Comparison of ENCODE assay signal across 1 cellular context in the genomic region with DNA sequence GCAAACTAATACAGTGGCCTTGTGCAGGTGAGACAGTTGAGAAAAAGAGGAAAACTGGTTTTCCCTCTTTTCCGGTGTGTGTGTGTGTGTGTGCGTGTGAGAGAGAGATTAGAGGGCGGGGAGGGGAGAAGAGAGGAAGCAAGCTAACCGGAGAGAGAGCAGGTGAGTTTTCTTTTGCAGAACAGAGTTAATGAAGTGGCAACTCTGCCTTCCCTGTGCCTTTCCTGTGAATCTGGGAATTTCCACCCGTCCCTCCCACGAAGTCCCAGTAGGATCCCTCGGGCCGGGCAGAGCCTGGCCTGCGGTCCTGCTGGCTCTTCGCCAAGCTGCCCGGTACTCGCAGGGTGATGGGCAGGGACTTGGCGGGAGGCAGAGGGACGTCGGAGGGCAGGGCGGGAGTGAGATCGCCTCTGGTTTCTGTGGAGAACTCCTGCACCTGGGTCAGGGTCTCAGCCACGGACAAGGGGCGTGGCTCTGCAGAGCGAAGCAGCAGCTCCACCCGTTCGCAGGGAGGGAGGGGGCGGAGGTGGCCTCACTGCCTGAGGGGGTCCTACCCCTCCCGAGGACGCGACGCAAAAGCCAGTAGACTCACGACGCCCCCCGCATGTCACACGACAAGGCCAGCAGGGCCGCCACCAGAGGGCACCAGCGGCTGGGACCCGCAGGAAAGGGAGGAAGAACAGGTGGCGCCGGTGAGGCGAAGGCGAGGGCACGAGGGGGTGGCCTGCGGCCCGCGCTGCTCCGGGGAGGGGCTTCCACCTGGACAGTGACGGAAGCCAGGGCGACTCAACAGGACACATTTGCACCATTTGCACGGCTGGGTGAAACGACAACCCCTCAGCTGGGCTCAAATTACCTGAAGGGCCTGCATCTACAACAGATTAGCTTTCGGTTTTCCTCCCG.
TF ChIP-seq lines count a peak whose summit lies in the region.

No MANE protein-coding gene starts in this region.

TF ChIP-seq in HEK293, 187 proteins besides CTCF, POLR2A, EP300 and RAD21 (continued from another document):
- TF ChIP-seq, protein P1, sequence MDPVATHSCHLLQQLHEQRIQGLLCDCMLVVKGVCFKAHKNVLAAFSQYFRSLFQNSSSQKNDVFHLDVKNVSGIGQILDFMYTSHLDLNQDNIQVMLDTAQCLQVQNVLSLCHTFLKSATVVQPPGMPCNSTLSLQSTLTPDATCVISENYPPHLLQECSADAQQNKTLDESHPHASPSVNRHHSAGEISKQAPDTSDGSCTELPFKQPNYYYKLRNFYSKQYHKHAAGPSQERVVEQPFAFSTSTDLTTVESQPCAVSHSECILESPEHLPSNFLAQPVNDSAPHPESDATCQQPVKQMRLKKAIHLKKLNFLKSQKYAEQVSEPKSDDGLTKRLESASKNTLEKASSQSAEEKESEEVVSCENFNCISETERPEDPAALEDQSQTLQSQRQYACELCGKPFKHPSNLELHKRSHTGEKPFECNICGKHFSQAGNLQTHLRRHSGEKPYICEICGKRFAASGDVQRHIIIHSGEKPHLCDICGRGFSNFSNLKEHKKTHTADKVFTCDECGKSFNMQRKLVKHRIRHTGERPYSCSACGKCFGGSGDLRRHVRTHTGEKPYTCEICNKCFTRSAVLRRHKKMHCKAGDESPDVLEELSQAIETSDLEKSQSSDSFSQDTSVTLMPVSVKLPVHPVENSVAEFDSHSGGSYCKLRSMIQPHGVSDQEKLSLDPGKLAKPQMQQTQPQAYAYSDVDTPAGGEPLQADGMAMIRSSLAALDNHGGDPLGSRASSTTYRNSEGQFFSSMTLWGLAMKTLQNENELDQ (tag by site-specific recombination; IDR thresholded peaks at IDR 0.05; ENCODE audit: low read depth): no peak
- TF ChIP-seq, protein P2, sequence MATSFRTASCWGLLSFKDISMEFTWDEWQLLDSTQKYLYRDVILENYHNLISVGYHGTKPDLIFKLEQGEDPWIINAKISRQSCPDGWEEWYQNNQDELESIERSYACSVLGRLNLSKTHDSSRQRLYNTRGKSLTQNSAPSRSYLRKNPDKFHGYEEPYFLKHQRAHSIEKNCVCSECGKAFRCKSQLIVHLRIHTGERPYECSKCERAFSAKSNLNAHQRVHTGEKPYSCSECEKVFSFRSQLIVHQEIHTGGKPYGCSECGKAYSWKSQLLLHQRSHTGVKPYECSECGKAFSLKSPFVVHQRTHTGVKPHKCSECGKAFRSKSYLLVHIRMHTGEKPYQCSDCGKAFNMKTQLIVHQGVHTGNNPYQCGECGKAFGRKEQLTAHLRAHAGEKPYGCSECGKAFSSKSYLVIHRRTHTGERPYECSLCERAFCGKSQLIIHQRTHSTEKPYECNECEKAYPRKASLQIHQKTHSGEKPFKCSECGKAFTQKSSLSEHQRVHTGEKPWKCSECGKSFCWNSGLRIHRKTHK (tag by site-specific recombination; IDR thresholded peaks at IDR 0.05): no peak
- TF ChIP-seq KLF1 (tag by site-specific recombination; IDR thresholded peaks at IDR 0.05) (peak; percentile 75), ZBTB20 (tag by site-specific recombination; IDR thresholded peaks at IDR 0.05) (peak; percentile 33; the same call in 1 of the 2 replicates), ZNF37A (tag by site-specific recombination; IDR thresholded peaks at IDR 0.05) (no peak), ZNF274 (IDR thresholded peaks at IDR 0.05; ENCODE audit: low read length) (no peak), ZNF274 (tag by site-specific recombination; IDR thresholded peaks at IDR 0.05; ENCODE audit: borderline replicate concordance) (no peak), ZNF837 (tag by site-specific recombination; IDR thresholded peaks at IDR 0.05) (no peak), YY2 (tag by site-specific recombination; IDR thresholded peaks at IDR 0.05) (no peak), ZNF658 (tag by site-specific recombination; IDR thresholded peaks at IDR 0.05) (no peak), ZSCAN30 (tag by site-specific recombination; IDR thresholded peaks at IDR 0.05) (peak; percentile 45; the same call in 1 of the 2 replicates), ZNF112 (tag by site-specific recombination; IDR thresholded peaks at IDR 0.05) (no peak), ZNF223 (tag by site-specific recombination; IDR thresholded peaks at IDR 0.05) (no peak), ZNF555 (tag by site-specific recombination; conservative IDR thresholded peaks at IDR 0.05) (no peak), ZNF221 (tag by site-specific recombination; IDR thresholded peaks at IDR 0.05; ENCODE audit: borderline replicate concordance) (no peak), ZNF214 (tag by site-specific recombination; IDR thresholded peaks at IDR 0.05; ENCODE audit: borderline replicate concordance) (no peak), ZNF16 (tag by site-specific recombination; IDR thresholded peaks at IDR 0.05; ENCODE audit: low read depth) (no peak), ZNF624 (tag by site-specific recombination; IDR thresholded peaks at IDR 0.05) (no peak), EGR2 (tag by site-specific recombination; IDR thresholded peaks at IDR 0.05; ENCODE audit: low read depth) (no peak)
- TF ChIP-seq, protein P3, sequence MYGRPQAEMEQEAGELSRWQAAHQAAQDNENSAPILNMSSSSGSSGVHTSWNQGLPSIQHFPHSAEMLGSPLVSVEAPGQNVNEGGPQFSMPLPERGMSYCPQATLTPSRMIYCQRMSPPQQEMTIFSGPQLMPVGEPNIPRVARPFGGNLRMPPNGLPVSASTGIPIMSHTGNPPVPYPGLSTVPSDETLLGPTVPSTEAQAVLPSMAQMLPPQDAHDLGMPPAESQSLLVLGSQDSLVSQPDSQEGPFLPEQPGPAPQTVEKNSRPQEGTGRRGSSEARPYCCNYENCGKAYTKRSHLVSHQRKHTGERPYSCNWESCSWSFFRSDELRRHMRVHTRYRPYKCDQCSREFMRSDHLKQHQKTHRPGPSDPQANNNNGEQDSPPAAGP (tag by site-specific recombination; IDR thresholded peaks at IDR 0.05): no peak; the same call in 1 of the 2 replicates
- TF ChIP-seq, protein P4, sequence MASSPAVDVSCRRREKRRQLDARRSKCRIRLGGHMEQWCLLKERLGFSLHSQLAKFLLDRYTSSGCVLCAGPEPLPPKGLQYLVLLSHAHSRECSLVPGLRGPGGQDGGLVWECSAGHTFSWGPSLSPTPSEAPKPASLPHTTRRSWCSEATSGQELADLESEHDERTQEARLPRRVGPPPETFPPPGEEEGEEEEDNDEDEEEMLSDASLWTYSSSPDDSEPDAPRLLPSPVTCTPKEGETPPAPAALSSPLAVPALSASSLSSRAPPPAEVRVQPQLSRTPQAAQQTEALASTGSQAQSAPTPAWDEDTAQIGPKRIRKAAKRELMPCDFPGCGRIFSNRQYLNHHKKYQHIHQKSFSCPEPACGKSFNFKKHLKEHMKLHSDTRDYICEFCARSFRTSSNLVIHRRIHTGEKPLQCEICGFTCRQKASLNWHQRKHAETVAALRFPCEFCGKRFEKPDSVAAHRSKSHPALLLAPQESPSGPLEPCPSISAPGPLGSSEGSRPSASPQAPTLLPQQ (tag by site-specific recombination; IDR thresholded peaks at IDR 0.05): peak; percentile 74; the same call in 1 of the 2 replicates
- TF ChIP-seq, protein P5, sequence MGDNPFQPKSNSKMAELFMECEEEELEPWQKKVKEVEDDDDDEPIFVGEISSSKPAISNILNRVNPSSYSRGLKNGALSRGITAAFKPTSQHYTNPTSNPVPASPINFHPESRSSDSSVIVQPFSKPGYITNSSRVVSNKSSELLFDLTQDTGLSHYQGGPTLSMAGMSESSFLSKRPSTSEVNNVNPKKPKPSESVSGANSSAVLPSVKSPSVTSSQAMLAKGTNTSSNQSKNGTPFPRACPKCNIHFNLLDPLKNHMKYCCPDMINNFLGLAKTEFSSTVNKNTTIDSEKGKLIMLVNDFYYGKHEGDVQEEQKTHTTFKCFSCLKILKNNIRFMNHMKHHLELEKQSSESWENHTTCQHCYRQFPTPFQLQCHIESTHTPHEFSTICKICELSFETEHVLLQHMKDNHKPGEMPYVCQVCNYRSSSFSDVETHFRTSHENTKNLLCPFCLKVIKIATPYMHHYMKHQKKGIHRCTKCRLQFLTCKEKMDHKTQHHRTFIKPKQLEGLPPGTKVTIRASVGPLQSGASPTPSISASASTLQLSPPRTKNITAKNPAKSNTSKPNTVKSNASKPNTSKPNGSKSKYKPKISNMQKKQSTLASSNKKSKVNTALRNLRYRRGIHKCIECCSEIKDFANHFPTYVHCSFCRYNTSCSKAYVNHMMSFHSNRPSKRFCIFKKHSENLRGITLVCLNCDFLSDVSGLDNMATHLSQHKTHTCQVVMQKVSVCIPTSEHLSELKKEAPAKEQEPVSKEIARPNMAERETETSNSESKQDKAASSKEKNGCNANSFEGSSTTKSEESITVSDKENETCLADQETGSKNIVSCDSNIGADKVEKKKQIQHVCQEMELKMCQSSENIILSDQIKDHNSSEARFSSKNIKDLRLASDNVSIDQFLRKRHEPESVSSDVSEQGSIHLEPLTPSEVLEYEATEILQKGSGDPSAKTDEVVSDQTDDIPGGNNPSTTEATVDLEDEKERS (tag by site-specific recombination; IDR thresholded peaks at IDR 0.05): no peak
- TF ChIP-seq, protein P6, sequence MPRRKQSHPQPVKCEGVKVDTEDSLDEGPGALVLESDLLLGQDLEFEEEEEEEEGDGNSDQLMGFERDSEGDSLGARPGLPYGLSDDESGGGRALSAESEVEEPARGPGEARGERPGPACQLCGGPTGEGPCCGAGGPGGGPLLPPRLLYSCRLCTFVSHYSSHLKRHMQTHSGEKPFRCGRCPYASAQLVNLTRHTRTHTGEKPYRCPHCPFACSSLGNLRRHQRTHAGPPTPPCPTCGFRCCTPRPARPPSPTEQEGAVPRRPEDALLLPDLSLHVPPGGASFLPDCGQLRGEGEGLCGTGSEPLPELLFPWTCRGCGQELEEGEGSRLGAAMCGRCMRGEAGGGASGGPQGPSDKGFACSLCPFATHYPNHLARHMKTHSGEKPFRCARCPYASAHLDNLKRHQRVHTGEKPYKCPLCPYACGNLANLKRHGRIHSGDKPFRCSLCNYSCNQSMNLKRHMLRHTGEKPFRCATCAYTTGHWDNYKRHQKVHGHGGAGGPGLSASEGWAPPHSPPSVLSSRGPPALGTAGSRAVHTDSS (tag by site-specific recombination; IDR thresholded peaks at IDR 0.05): no peak
